17 cellular contexts compared by ENCODE assay signal in the genomic region with DNA sequence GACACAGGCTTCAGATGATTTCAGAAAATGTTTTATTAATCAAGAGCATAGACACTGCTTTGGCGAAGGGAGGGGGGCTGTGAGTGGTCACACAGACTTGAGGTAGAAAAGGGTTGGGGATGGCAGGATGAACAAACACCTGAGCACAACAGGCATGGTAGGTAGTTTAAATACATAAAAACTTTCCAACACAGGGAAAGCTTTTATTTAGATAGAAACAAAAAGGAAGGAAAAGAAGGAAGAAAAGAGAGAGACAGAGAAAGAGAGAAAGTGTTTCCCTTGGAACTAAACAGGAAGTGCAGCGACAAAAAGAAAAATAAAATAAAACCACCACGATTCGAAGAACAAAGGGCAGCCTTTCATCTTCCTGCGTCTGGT. TPM values are rescaled to one million over a fixed set of nuclear protein-coding genes. Genes with fewer than 3 reads are reported as not detected.
A peak's percentile ranks its signal among the peaks of the same experiment; 100 is the strongest.
DNase-seq lines count a peak whose midpoint lies in the region; ATAC-seq, FAIRE-seq and TF ChIP-seq lines count a peak whose summit lies in the region.
"Had no signal": no experiment of that assay in that cellular context is flagged by ENCODE, and none has a peak within 500 bp of the region (broad histone marks: within the 10 kb centered on the region; RNA-seq: fewer than 3 reads in every experiment).

No MANE protein-coding gene starts in this region.

- no peak for TF ChIP-seq EP300 in H1 (IDR thresholded peaks at IDR 0.05; ENCODE audit: borderline replicate concordance in 1 of 2, low read depth in 2 of 2, low read length in 2 of 2)

- H3K36me3 ChIP-seq in HUES6 (ENCODE audit: control insufficient read depth, insufficient read depth, low read length), result peaks cover 11% of the 10 kb centered on the region; the same call in 1 of the 2 replicates
- H3K36me3 ChIP-seq in H1 (ENCODE audit: control insufficient read depth in 2 of 4, insufficient read depth in 4 of 4, low read length in 3 of 4), result peaks cover 0 to 3% (median 0%) of the 10 kb centered on the region in 4 experiments; a peak in 1 of 8 replicates
- H3K36me3 ChIP-seq in neural progenitor cell, result no peaks in the 10 kb centered on the region
- H3K36me3 ChIP-seq: colonic mucosa, SJCRH30 had no signal

- H4K91ac ChIP-seq in H1 (replicated peaks; ENCODE audit: insufficient read length, low read length), result no peak overlapping the region

- no peak for TF ChIP-seq RAD21 in H1 (IDR thresholded peaks at IDR 0.05 in 1 of 2, conservative IDR thresholded peaks at IDR 0.05 in 1 of 2; ENCODE audit: low read depth in 2 of 2, low read length in 2 of 2)

- no peak overlapping the region for H3K4ac ChIP-seq in H1 (replicated peaks; ENCODE audit: insufficient read length, low read depth, low read length)

- H3K9ac ChIP-seq in HUES6 (ENCODE audit: low read length) (peak overlapping the region; percentile 97), H1 (replicated peaks in 1 of 4; ENCODE audit: extremely low read depth in 1 of 4, low read depth in 3 of 4, low read length in 3 of 4) (no peak overlapping the region), neural progenitor cell (no peak overlapping the region)

- no peak overlapping the region for H3K23ac ChIP-seq in H1 (ENCODE audit: insufficient read length)

- peak overlapping the region; percentile 68; the same call in 1 of the 2 replicates for H3K4me3 ChIP-seq in HUES6 (ENCODE audit: low read depth, low read length)
- H3K4me3 ChIP-seq in H1 (ENCODE audit: extremely low read depth in 1 of 4, insufficient read depth in 2 of 4, low read depth in 3 of 4, low read length in 4 of 4), result peak overlapping the region in 1 of 4 experiments; percentile 58; a peak in 3 of 8 replicates
- no peak overlapping the region for H3K4me3 ChIP-seq in neural progenitor cell
- H3K4me3 ChIP-seq: mucosa of descending colon, SJCRH30 had no signal

- H2BK15ac ChIP-seq in H1 (ENCODE audit: low read length), result no peak overlapping the region

- H3K79me1 ChIP-seq in H1 (ENCODE audit: low read depth, low read length), result no peaks in the 10 kb centered on the region; the same call in 1 of the 2 replicates

- no peak for TF ChIP-seq POLR2A in H1 (IDR thresholded peaks at IDR 0.05; ENCODE audit: control extremely low read depth in 1 of 2, low read depth in 2 of 2, low read length in 2 of 2)

- no peak for DNase-seq in activated CD4-positive, alpha-beta memory T cell treated with anti-CD3 and anti-CD28 coated beads, Interleukin-2, amount 10 ng/mL, durations not matched to agents 7 days and 5 days
- DNase-seq in activated CD4-positive, alpha-beta memory T cell treated with anti-CD3 and anti-CD28 coated beads for 36 hours, result no peak
- DNase-seq in H1 (ENCODE audit: low read depth in 1 of 2, low spot score in 2 of 2) (no peak), neural progenitor cell (ENCODE audit: low spot score) (no peak), midbrain (lab: John Stamatoyannopoulos, UW) (no peak)
- DNase-seq: anterior cingulate cortex, colonic mucosa, erythroblast, mucosa of descending colon, NCI-H146, SJCRH30 had no signal

- peaks cover 4% of the 10 kb centered on the region for H3K36me3 Mint-ChIP-seq in activated CD4-positive, alpha-beta memory T cell treated with anti-CD3 and anti-CD28 coated beads, Interleukin-2, amount 10 ng/mL, durations not matched to agents 7 days and 5 days (ENCODE audit: low read depth)
- no peaks in the 10 kb centered on the region for H3K36me3 Mint-ChIP-seq in activated CD4-positive, alpha-beta memory T cell treated with anti-CD3 and anti-CD28 coated beads for 36 hours
- no peaks in the 10 kb centered on the region for H3K36me3 Mint-ChIP-seq in neural progenitor cell

- no peak overlapping the region for H2BK120ac ChIP-seq in H1 (replicated peaks; ENCODE audit: low read depth, low read length)

- ATAC-seq in HG03095 (IDR thresholded peaks at IDR 0.05; ENCODE audit: unreplicated experiment) (no peak), HG03469 (IDR thresholded peaks at IDR 0.05; ENCODE audit: unreplicated experiment) (no peak)

- peaks cover 16 to 35% of the 10 kb centered on the region in 2 experiments for H4K20me1 ChIP-seq in H1 (replicated peaks in 1 of 2; ENCODE audit: control insufficient read depth in 1 of 2, insufficient read depth in 2 of 2, low read length in 2 of 2)
- H4K20me1 ChIP-seq in neural progenitor cell (ENCODE audit: low read depth), result peaks cover 91% of the 10 kb centered on the region

- CTCF ChIA-PET in activated CD4-positive, alpha-beta memory T cell treated with anti-CD3 and anti-CD28 coated beads, Interleukin-2, amount 10 ng/mL, durations not matched to agents 7 days and 5 days (lab: Charles Lee), result no interaction called here
- CTCF ChIA-PET in activated CD4-positive, alpha-beta memory T cell treated with anti-CD3 and anti-CD28 coated beads for 36 hours (lab: Charles Lee), result interaction anchor here (1.1 to 1.2 kb wide), 2 partner anchors 25 to 136 kb away, joined by 3 read pairs; no protein-coding TSS in a partner anchor
- CTCF ChIA-PET in H1 (lab: Charles Lee; ENCODE audit: partially characterized antibody), result interaction anchor here (2.7 to 16.1 kb wide), 3 partner anchors 8 to 136 kb away, joined by 16 to 273 read pairs (median 33); no protein-coding TSS in a partner anchor

- no peak overlapping the region for H4K8ac ChIP-seq in H1 (ENCODE audit: extremely low read depth, insufficient read depth, low read length)

- H3K27me3 ChIP-seq in HUES6 (ENCODE audit: control insufficient read depth, insufficient read depth, low read length) (peaks cover 99% of the 10 kb centered on the region), H1 (replicated peaks in 1 of 4; ENCODE audit: control insufficient read depth in 3 of 4, extremely low read depth in 1 of 4, insufficient read depth in 3 of 4, low read length in 3 of 4) (peaks cover 91 to 100% (median 96%) of the 10 kb centered on the region in 4 experiments), neural progenitor cell (peaks cover 100% of the 10 kb centered on the region)

- H3K9me3 ChIP-seq in HUES6 (ENCODE audit: control insufficient read depth, insufficient read depth, low read depth, low read length), result no peaks in the 10 kb centered on the region
- H3K9me3 ChIP-seq in H1 (ENCODE audit: insufficient read depth in 2 of 2, low read depth in 1 of 2, low read length in 1 of 2), result no peaks in the 10 kb centered on the region
- H3K9me3 ChIP-seq in neural progenitor cell (ENCODE audit: low read depth), result no peaks in the 10 kb centered on the region
- H3K9me3 ChIP-seq: colonic mucosa, mucosa of descending colon, SJCRH30 had no signal

- H3K27ac ChIP-seq in HUES6 (ENCODE audit: low read depth, low read length), result no peak overlapping the region
- no peak overlapping the region for H3K27ac ChIP-seq in H1 (ENCODE audit: low read depth, low read length)
- no peak overlapping the region for H3K27ac ChIP-seq in neural progenitor cell
- H3K27ac ChIP-seq: colonic mucosa, SJCRH30 had no signal

- no peak overlapping the region for H3K14ac ChIP-seq in H1 (ENCODE audit: insufficient read length)

- 13% methylated on average over 5 of the region's 5 CpGs; no CpG with 5 or more reads in 1 of the 2 experiments for WGBS in H1 (ENCODE audit: extremely low coverage in 1 of 2, insufficient coverage in 1 of 2, insufficient read length in 1 of 2, insufficient replicate concordance in 2 of 2, low coverage in 1 of 2, low lambda C conversion rate in 2 of 2, missing lambda C conversion rate in 1 of 2), 2 experiments

- H2BK12ac ChIP-seq in H1 (ENCODE audit: low read depth, low read length), result no peak overlapping the region; the same call in 1 of the 2 replicates

- 0 out of 2 replicates have a peak overlapping the region, but pooled peaks have one; percentile 88 for H2AK5ac ChIP-seq in H1 (ENCODE audit: low read depth, low read length)

- TF ChIP-seq CTCF in H1 (IDR thresholded peaks at IDR 0.05; ENCODE audit: control extremely low read depth in 1 of 3, insufficient read depth in 1 of 3, low read depth in 1 of 3, low read length in 3 of 3) (no peak), neural progenitor cell (IDR thresholded peaks at IDR 0.05) (no peak)

- H2BK5ac ChIP-seq in H1 (ENCODE audit: low read depth, low read length), result no peak overlapping the region

- H3K27ac Mint-ChIP-seq in activated CD4-positive, alpha-beta memory T cell treated with anti-CD3 and anti-CD28 coated beads, Interleukin-2, amount 10 ng/mL, durations not matched to agents 7 days and 5 days, result peak overlapping the region; percentile 25
- no peak overlapping the region for H3K27ac Mint-ChIP-seq in activated CD4-positive, alpha-beta memory T cell treated with anti-CD3 and anti-CD28 coated beads for 36 hours
- H3K27ac Mint-ChIP-seq in neural progenitor cell, result no peak overlapping the region

- peaks cover 11% of the 10 kb centered on the region; the same call in 1 of the 2 replicates for H3K23me2 ChIP-seq in H1 (ENCODE audit: low read depth, low read length)

- H3K4me3 Mint-ChIP-seq in activated CD4-positive, alpha-beta memory T cell treated with anti-CD3 and anti-CD28 coated beads, Interleukin-2, amount 10 ng/mL, durations not matched to agents 7 days and 5 days, result no peak overlapping the region
- H3K4me3 Mint-ChIP-seq in activated CD4-positive, alpha-beta memory T cell treated with anti-CD3 and anti-CD28 coated beads for 36 hours, result no peak overlapping the region
- H3K4me3 Mint-ChIP-seq in neural progenitor cell, result peak overlapping the region; percentile 2

- H3K4me1 ChIP-seq in HUES6 (ENCODE audit: control insufficient read depth, insufficient read depth, low read length), result peaks cover 52% of the 10 kb centered on the region
- H3K4me1 ChIP-seq in H1 (replicated peaks in 1 of 4; ENCODE audit: control insufficient read depth in 3 of 4, insufficient read depth in 4 of 4, low read length in 3 of 4), result peaks cover 19 to 43% (median 24%) of the 10 kb centered on the region in 4 experiments
- peaks cover 21% of the 10 kb centered on the region for H3K4me1 ChIP-seq in neural progenitor cell
- H3K4me1 ChIP-seq: SJCRH30 had no signal

- H3F3A ChIP-seq in neural progenitor cell (ENCODE audit: low read depth), result peaks cover 23% of the 10 kb centered on the region

- no peaks in the 10 kb centered on the region for H3K9me3 Mint-ChIP-seq in activated CD4-positive, alpha-beta memory T cell treated with anti-CD3 and anti-CD28 coated beads, Interleukin-2, amount 10 ng/mL, durations not matched to agents 7 days and 5 days
- H3K9me3 Mint-ChIP-seq in activated CD4-positive, alpha-beta memory T cell treated with anti-CD3 and anti-CD28 coated beads for 36 hours, result no peaks in the 10 kb centered on the region
- H3K9me3 Mint-ChIP-seq in neural progenitor cell, result peaks cover 4% of the 10 kb centered on the region

- H2BK20ac ChIP-seq in H1 (ENCODE audit: low read length), result no peak overlapping the region

- H2AFZ ChIP-seq in H1 (ENCODE audit: low read length) (no peak overlapping the region), neural progenitor cell (replicated peaks) (no peak overlapping the region)

- H3K56ac ChIP-seq in H1 (replicated peaks; ENCODE audit: insufficient read length, low read depth, low read length), result no peak overlapping the region

- H3K4me1 Mint-ChIP-seq in activated CD4-positive, alpha-beta memory T cell treated with anti-CD3 and anti-CD28 coated beads, Interleukin-2, amount 10 ng/mL, durations not matched to agents 7 days and 5 days, result peaks cover 34% of the 10 kb centered on the region
- peaks cover 55% of the 10 kb centered on the region for H3K4me1 Mint-ChIP-seq in activated CD4-positive, alpha-beta memory T cell treated with anti-CD3 and anti-CD28 coated beads for 36 hours (ENCODE audit: low read depth)
- peaks cover 33% of the 10 kb centered on the region for H3K4me1 Mint-ChIP-seq in neural progenitor cell

- POLR2A ChIA-PET in activated CD4-positive, alpha-beta memory T cell treated with anti-CD3 and anti-CD28 coated beads, Interleukin-2, amount 10 ng/mL, durations not matched to agents 7 days and 5 days (lab: Charles Lee), result interaction anchor here (1.0 kb wide), 1 partner anchor 10 kb away, joined by 3 read pairs; no protein-coding TSS in a partner anchor
- POLR2A ChIA-PET in activated CD4-positive, alpha-beta memory T cell treated with anti-CD3 and anti-CD28 coated beads for 36 hours (lab: Charles Lee), result interaction anchor here (0.8 kb wide), 1 partner anchor 9 kb away, joined by 3 read pairs; no protein-coding TSS in a partner anchor
- POLR2A ChIA-PET in H1 (lab: Charles Lee; ENCODE audit: partially characterized antibody), result interaction anchor here (1.0 kb wide), 1 partner anchor 133 kb away, joined by 3 read pairs; no protein-coding TSS in a partner anchor

- H3K4me2 ChIP-seq in H1 (ENCODE audit: insufficient read depth in 1 of 2, low read depth in 2 of 2, low read length in 2 of 2), result peak overlapping the region; percentile 80 to 85; a peak in 3 of 4 replicates
- H3K4me2 ChIP-seq in neural progenitor cell, result peak overlapping the region; percentile 51

- peaks cover 92% of the 10 kb centered on the region for H3K27me3 Mint-ChIP-seq in activated CD4-positive, alpha-beta memory T cell treated with anti-CD3 and anti-CD28 coated beads, Interleukin-2, amount 10 ng/mL, durations not matched to agents 7 days and 5 days
- H3K27me3 Mint-ChIP-seq in activated CD4-positive, alpha-beta memory T cell treated with anti-CD3 and anti-CD28 coated beads for 36 hours, result peaks cover 75% of the 10 kb centered on the region
- H3K27me3 Mint-ChIP-seq in neural progenitor cell (ENCODE audit: insufficient read depth, low read depth), result peaks cover 95% of the 10 kb centered on the region

- H4K5ac ChIP-seq in H1 (ENCODE audit: insufficient read length, low read depth, low read length), result no peak overlapping the region

- H3K18ac ChIP-seq in H1 (ENCODE audit: extremely low read depth, low read length), result no peak overlapping the region

- H3K79me2 ChIP-seq in H1 (ENCODE audit: control insufficient read depth in 1 of 2, insufficient read depth in 2 of 2, low read length in 2 of 2) (no peaks in the 10 kb centered on the region), neural progenitor cell (ENCODE audit: low read depth) (no peaks in the 10 kb centered on the region)

- no peak for FAIRE-seq in H1 (lab: Jason Lieb, UNC)
- FAIRE-seq: keratinocyte had no signal

- intact Hi-C loops in activated CD4-positive, alpha-beta memory T cell treated with anti-CD3 and anti-CD28 coated beads for 36 hours (cut with micrococcal nuclease), result loop anchor here (1.0 kb wide), 1 partner anchor 8 kb away; no protein-coding TSS in a partner anchor

RNA-seq across cellular contexts. Expression of gene HAND1, which starts 3.1 kb away (rescaled TPM):
- not detected for total RNA-seq in activated CD4-positive, alpha-beta memory T cell treated with anti-CD3 and anti-CD28 coated beads, Interleukin-2, amount 10 ng/mL, durations not matched to agents 7 days and 5 days
- not detected for total RNA-seq in activated CD4-positive, alpha-beta memory T cell treated with anti-CD3 and anti-CD28 coated beads for 36 hours
- total RNA-seq in H1 (2021; fragmentation: NEBNext Ultra II Directional; extraction: Animal tissue kit (Norgen Biotek cat#: 25700)), result not detected in 2 replicates
- polyA plus RNA-seq in H1 (2011; rRNA removed), result 0.06 TPM in 1 of 2 replicates, not detected in the other
- not detected for polyA plus RNA-seq in H1 (2011; cell fraction: cytosol; rRNA removed)
- polyA plus RNA-seq in H1 (2011; cell fraction: nucleus; rRNA removed), result not detected
- 0.09 to 0.59 TPM (median 0.40 TPM) in 3 of 4 replicates, not detected in the other for polyA plus RNA-seq in H1 (2012, experiment 1 of 2)
- polyA plus RNA-seq in H1 (2012, experiment 2 of 2), result 1.2 TPM
- polyA plus RNA-seq in H1 (2013, experiment 1 of 2), result not detected
- not detected for polyA plus RNA-seq in H1 (2013, experiment 2 of 2)
- polyA minus RNA-seq in H1 (2011; rRNA and poly(A)+ RNA removed), result not detected in 2 replicates
- not detected for polyA minus RNA-seq in H1 (2011; cell fraction: cytosol; rRNA and poly(A)+ RNA removed)
- 0.40 TPM for polyA minus RNA-seq in H1 (2011; cell fraction: nucleus; rRNA and poly(A)+ RNA removed)
- not detected in 2 replicates for total RNA-seq in neural progenitor cell (ENCODE audit: low replicate concordance)
- total RNA-seq: A673, posterior vena cava, SJCRH30 had no signal
- polyA plus RNA-seq: keratinocyte had no signal

RNA-seq across cellular contexts. Expression of gene SAP30L, which starts 29.1 kb away (rescaled TPM):
- total RNA-seq in activated CD4-positive, alpha-beta memory T cell treated with anti-CD3 and anti-CD28 coated beads, Interleukin-2, amount 10 ng/mL, durations not matched to agents 7 days and 5 days, result 10 to 100 TPM; 42.6 to 46.6 TPM
- 10 to 100 TPM; 32.0 to 34.2 TPM for total RNA-seq in activated CD4-positive, alpha-beta memory T cell treated with anti-CD3 and anti-CD28 coated beads for 36 hours
- 26.3 and 31.5 TPM in 2 replicates for total RNA-seq in H1 (2021; fragmentation: NEBNext Ultra II Directional; extraction: Animal tissue kit (Norgen Biotek cat#: 25700))
- 8.3 and 12.2 TPM in 2 replicates for polyA plus RNA-seq in H1 (2011; rRNA removed)
- 13.4 TPM for polyA plus RNA-seq in H1 (2011; cell fraction: cytosol; rRNA removed)
- polyA plus RNA-seq in H1 (2011; cell fraction: nucleus; rRNA removed), result 13.6 TPM
- polyA plus RNA-seq in H1 (2012, experiment 1 of 2), result 18.6 to 28.7 TPM (median 21.7 TPM) in 4 replicates
- polyA plus RNA-seq in H1 (2012, experiment 2 of 2), result 2.0 TPM
- 40.2 TPM for polyA plus RNA-seq in H1 (2013, experiment 1 of 2)
- polyA plus RNA-seq in H1 (2013, experiment 2 of 2), result 48.2 TPM
- polyA minus RNA-seq in H1 (2011; rRNA and poly(A)+ RNA removed), result 12.1 and 15.0 TPM in 2 replicates
- polyA minus RNA-seq in H1 (2011; cell fraction: cytosol; rRNA and poly(A)+ RNA removed), result 16.7 TPM
- 10.0 TPM for polyA minus RNA-seq in H1 (2011; cell fraction: nucleus; rRNA and poly(A)+ RNA removed)
- 13.2 and 24.8 TPM in 2 replicates for total RNA-seq in neural progenitor cell (ENCODE audit: low replicate concordance)
